ENCODE assay signal across 1 cellular context in the genomic region with DNA sequence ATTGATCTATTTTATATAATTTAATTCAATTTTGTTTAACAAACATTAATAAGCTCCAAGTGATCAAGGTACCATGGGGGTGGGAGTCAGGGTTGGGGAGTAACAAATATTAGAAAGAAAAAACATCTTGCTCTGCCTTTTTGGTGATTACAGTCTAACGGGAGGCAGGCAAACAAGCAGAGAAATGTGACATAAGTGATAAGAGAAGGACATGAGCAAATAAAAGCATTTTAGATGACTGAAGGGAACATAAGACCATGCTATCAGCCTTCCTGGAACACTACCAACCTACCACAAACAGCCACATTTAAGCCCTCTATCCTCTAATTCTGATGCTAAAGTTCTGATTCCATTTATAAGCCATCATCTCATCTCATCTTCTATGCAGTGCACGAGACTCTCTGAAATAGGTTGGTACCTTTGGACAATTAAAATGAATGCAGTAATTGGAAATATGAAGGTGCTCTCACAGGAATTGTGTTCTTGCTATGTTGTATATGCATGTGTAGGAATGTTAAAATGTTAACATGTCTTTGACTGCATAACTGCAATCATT.
TF ChIP-seq lines count a peak whose summit lies in the region.

No MANE protein-coding gene starts in this region.

TF ChIP-seq in K562, 482 proteins besides CTCF, POLR2A, EP300 and RAD21 (continued from another document):
- TF ChIP-seq, protein P1, sequence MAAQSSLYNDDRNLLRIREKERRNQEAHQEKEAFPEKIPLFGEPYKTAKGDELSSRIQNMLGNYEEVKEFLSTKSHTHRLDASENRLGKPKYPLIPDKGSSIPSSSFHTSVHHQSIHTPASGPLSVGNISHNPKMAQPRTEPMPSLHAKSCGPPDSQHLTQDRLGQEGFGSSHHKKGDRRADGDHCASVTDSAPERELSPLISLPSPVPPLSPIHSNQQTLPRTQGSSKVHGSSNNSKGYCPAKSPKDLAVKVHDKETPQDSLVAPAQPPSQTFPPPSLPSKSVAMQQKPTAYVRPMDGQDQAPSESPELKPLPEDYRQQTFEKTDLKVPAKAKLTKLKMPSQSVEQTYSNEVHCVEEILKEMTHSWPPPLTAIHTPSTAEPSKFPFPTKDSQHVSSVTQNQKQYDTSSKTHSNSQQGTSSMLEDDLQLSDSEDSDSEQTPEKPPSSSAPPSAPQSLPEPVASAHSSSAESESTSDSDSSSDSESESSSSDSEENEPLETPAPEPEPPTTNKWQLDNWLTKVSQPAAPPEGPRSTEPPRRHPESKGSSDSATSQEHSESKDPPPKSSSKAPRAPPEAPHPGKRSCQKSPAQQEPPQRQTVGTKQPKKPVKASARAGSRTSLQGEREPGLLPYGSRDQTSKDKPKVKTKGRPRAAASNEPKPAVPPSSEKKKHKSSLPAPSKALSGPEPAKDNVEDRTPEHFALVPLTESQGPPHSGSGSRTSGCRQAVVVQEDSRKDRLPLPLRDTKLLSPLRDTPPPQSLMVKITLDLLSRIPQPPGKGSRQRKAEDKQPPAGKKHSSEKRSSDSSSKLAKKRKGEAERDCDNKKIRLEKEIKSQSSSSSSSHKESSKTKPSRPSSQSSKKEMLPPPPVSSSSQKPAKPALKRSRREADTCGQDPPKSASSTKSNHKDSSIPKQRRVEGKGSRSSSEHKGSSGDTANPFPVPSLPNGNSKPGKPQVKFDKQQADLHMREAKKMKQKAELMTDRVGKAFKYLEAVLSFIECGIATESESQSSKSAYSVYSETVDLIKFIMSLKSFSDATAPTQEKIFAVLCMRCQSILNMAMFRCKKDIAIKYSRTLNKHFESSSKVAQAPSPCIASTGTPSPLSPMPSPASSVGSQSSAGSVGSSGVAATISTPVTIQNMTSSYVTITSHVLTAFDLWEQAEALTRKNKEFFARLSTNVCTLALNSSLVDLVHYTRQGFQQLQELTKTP (IDR thresholded peaks at IDR 0.05; ENCODE audit: low read depth in 1 of 2, partially characterized antibody in 2 of 2) = peak in 1 of 2 experiments; percentile 17
- TF ChIP-seq, protein P2, sequence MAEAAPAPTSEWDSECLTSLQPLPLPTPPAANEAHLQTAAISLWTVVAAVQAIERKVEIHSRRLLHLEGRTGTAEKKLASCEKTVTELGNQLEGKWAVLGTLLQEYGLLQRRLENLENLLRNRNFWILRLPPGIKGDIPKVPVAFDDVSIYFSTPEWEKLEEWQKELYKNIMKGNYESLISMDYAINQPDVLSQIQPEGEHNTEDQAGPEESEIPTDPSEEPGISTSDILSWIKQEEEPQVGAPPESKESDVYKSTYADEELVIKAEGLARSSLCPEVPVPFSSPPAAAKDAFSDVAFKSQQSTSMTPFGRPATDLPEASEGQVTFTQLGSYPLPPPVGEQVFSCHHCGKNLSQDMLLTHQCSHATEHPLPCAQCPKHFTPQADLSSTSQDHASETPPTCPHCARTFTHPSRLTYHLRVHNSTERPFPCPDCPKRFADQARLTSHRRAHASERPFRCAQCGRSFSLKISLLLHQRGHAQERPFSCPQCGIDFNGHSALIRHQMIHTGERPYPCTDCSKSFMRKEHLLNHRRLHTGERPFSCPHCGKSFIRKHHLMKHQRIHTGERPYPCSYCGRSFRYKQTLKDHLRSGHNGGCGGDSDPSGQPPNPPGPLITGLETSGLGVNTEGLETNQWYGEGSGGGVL (CRISPR knock-in tag; IDR thresholded peaks at IDR 0.05) = no peak
- TF ChIP-seq, protein P3, sequence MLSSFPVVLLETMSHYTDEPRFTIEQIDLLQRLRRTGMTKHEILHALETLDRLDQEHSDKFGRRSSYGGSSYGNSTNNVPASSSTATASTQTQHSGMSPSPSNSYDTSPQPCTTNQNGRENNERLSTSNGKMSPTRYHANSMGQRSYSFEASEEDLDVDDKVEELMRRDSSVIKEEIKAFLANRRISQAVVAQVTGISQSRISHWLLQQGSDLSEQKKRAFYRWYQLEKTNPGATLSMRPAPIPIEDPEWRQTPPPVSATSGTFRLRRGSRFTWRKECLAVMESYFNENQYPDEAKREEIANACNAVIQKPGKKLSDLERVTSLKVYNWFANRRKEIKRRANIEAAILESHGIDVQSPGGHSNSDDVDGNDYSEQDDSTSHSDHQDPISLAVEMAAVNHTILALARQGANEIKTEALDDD (IDR thresholded peaks at IDR 0.05) = 0 out of 2 replicates have a peak, but pooled peaks have one; percentile 18
- peak; percentile 77 to 82; a peak in 3 of 4 replicates for TF ChIP-seq TRIM24 (IDR thresholded peaks at IDR 0.05)
- peak; percentile 90 for TF ChIP-seq TEAD4 (IDR thresholded peaks at IDR 0.05; ENCODE audit: low read length)
- TF ChIP-seq TEAD4 (CRISPR knock-in tag; IDR thresholded peaks at IDR 0.05; ENCODE audit: borderline replicate concordance) = no peak
- 0 out of 2 replicates have a peak, but pooled peaks have one; percentile 42 for TF ChIP-seq NBN (IDR thresholded peaks at IDR 0.05; ENCODE audit: low read depth)
- no peak for TF ChIP-seq CBFB (CRISPR knock-in tag; IDR thresholded peaks at IDR 0.05)
- no peak for TF ChIP-seq CHCHD3 (CRISPR knock-in tag; IDR thresholded peaks at IDR 0.05)
- peak; percentile 75 for TF ChIP-seq LEF1 (IDR thresholded peaks at IDR 0.05)
- TF ChIP-seq TRIM28 (IDR thresholded peaks at IDR 0.05) = 0 out of 2 replicates have a peak, but pooled peaks have one; percentile 41
- TF ChIP-seq, protein P4, sequence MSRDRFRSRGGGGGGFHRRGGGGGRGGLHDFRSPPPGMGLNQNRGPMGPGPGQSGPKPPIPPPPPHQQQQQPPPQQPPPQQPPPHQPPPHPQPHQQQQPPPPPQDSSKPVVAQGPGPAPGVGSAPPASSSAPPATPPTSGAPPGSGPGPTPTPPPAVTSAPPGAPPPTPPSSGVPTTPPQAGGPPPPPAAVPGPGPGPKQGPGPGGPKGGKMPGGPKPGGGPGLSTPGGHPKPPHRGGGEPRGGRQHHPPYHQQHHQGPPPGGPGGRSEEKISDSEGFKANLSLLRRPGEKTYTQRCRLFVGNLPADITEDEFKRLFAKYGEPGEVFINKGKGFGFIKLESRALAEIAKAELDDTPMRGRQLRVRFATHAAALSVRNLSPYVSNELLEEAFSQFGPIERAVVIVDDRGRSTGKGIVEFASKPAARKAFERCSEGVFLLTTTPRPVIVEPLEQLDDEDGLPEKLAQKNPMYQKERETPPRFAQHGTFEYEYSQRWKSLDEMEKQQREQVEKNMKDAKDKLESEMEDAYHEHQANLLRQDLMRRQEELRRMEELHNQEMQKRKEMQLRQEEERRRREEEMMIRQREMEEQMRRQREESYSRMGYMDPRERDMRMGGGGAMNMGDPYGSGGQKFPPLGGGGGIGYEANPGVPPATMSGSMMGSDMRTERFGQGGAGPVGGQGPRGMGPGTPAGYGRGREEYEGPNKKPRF (IDR thresholded peaks at IDR 0.05; ENCODE audit: low read depth, low read length) = no peak
- TF ChIP-seq, protein P5, sequence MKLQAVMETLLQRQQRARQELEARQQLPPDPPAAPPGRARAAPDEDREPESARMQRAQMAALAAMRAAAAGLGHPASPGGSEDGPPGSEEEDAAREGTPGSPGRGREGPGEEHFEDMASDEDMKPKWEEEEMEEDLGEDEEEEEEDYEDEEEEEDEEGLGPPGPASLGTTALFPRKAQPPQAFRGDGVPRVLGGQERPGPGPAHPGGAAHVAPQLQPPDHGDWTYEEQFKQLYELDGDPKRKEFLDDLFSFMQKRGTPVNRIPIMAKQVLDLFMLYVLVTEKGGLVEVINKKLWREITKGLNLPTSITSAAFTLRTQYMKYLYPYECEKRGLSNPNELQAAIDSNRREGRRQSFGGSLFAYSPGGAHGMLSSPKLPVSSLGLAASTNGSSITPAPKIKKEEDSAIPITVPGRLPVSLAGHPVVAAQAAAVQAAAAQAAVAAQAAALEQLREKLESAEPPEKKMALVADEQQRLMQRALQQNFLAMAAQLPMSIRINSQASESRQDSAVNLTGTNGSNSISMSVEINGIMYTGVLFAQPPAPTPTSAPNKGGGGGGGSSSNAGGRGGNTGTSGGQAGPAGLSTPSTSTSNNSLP (IDR thresholded peaks at IDR 0.05; ENCODE audit: borderline replicate concordance, low read depth, low read length) = peak; percentile 90
- TF ChIP-seq ARNT (IDR thresholded peaks at IDR 0.05) = peak in 1 of 2 experiments; percentile 51; a peak in 1 of 4 replicates
- peak in 1 of 2 experiments; percentile 58; a peak in 2 of 4 replicates for TF ChIP-seq HDAC1 (IDR thresholded peaks at IDR 0.05)
- TF ChIP-seq SMARCE1 (IDR thresholded peaks at IDR 0.05) = peak; percentile 90
- peak; percentile 89 for TF ChIP-seq CBFA2T2 (conservative IDR thresholded peaks at IDR 0.05)
- no peak for TF ChIP-seq NR4A1 (CRISPR knock-in tag; IDR thresholded peaks at IDR 0.05)
- TF ChIP-seq NR4A1 (tag; IDR thresholded peaks at IDR 0.05) = no peak
- no peak for TF ChIP-seq STAT5B (CRISPR knock-in tag; IDR thresholded peaks at IDR 0.05)
- peak; percentile 71 for TF ChIP-seq CCNT2 (IDR thresholded peaks at IDR 0.05; ENCODE audit: borderline replicate concordance, extremely low read depth, insufficient read length, low read depth, low read length)
- TF ChIP-seq, protein P6, sequence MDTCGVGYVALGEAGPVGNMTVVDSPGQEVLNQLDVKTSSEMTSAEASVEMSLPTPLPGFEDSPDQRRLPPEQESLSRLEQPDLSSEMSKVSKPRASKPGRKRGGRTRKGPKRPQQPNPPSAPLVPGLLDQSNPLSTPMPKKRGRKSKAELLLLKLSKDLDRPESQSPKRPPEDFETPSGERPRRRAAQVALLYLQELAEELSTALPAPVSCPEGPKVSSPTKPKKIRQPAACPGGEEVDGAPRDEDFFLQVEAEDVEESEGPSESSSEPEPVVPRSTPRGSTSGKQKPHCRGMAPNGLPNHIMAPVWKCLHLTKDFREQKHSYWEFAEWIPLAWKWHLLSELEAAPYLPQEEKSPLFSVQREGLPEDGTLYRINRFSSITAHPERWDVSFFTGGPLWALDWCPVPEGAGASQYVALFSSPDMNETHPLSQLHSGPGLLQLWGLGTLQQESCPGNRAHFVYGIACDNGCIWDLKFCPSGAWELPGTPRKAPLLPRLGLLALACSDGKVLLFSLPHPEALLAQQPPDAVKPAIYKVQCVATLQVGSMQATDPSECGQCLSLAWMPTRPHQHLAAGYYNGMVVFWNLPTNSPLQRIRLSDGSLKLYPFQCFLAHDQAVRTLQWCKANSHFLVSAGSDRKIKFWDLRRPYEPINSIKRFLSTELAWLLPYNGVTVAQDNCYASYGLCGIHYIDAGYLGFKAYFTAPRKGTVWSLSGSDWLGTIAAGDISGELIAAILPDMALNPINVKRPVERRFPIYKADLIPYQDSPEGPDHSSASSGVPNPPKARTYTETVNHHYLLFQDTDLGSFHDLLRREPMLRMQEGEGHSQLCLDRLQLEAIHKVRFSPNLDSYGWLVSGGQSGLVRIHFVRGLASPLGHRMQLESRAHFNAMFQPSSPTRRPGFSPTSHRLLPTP (IDR thresholded peaks at IDR 0.05; ENCODE audit: borderline replicate concordance, extremely low read depth, insufficient read length) = no peak
- TF ChIP-seq, protein P7, sequence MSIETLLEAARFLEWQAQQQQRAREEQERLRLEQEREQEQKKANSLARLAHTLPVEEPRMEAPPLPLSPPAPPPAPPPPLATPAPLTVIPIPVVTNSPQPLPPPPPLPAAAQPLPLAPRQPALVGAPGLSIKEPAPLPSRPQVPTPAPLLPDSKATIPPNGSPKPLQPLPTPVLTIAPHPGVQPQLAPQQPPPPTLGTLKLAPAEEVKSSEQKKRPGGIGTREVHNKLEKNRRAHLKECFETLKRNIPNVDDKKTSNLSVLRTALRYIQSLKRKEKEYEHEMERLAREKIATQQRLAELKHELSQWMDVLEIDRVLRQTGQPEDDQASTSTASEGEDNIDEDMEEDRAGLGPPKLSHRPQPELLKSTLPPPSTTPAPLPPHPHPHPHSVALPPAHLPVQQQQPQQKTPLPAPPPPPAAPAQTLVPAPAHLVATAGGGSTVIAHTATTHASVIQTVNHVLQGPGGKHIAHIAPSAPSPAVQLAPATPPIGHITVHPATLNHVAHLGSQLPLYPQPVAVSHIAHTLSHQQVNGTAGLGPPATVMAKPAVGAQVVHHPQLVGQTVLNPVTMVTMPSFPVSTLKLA (conservative IDR thresholded peaks at IDR 0.05) = 0 out of 4 replicates have a peak, but pooled peaks of 1 of the 2 experiments have one; percentile 31
- 0 out of 2 replicates have a peak, but pooled peaks have one; percentile 7 for TF ChIP-seq CXXC5 (CRISPR knock-in tag; IDR thresholded peaks at IDR 0.05)
- peak; percentile 24 to 38; a peak in 1 of 4 replicates for TF ChIP-seq FOXK2 (conservative IDR thresholded peaks at IDR 0.05 in 1 of 2, IDR thresholded peaks at IDR 0.05 in 1 of 2; ENCODE audit: low read depth in 2 of 2)
- TF ChIP-seq HMG20B (CRISPR knock-in tag; IDR thresholded peaks at IDR 0.05) = no peak
- TF ChIP-seq ZNF232 (CRISPR knock-in tag; IDR thresholded peaks at IDR 0.05) = no peak
- TF ChIP-seq MEIS2 (IDR thresholded peaks at IDR 0.05; ENCODE audit: partially characterized antibody) = peak; percentile 59
- 0 out of 2 replicates have a peak, but pooled peaks have one; percentile 45 for TF ChIP-seq MEF2A (IDR thresholded peaks at IDR 0.05; ENCODE audit: control insufficient read depth, low read depth, low read length)
- peak; percentile 71; the same call in 1 of the 2 replicates for TF ChIP-seq FOXA1 (IDR thresholded peaks at IDR 0.05; ENCODE audit: borderline replicate concordance)
- TF ChIP-seq PHB2 (IDR thresholded peaks at IDR 0.05; ENCODE audit: low read depth) = peak; percentile 58; the same call in 1 of the 2 replicates
- peak; percentile 79 for TF ChIP-seq MTA2 (IDR thresholded peaks at IDR 0.05; ENCODE audit: low read depth)
- peak; percentile 86 for TF ChIP-seq TAL1 (IDR thresholded peaks at IDR 0.05)
TF ChIP-seq in K562: peak in this region for 57.
